ENCODE assay signal across 22 cellular contexts in the genomic region with DNA sequence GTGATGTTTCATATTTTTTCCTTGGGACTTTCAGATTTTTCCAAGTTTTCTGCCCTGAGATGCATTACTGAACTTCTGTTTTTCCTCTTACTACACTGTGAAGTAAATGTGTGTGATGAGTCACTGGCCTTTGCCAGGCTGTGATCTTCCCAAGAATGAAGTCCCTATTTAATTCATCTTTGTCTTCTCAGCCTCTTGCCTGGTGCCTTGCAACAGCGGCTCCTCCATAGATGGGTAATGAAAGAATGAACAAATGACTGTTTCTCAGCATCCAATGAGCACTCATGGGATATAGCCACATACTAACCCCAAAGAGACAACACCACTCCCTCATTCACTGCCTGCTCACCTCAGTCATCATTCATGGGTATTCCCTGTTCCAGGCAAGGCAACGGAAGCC.
DNase-seq lines count a peak whose midpoint lies in the region; ATAC-seq, FAIRE-seq and TF ChIP-seq lines count a peak whose summit lies in the region.
"Had no signal": no experiment of that assay in that cellular context is flagged by ENCODE, and none has a peak within 500 bp of the region (broad histone marks: within the 10 kb centered on the region; RNA-seq: fewer than 3 reads in every experiment).

No MANE protein-coding gene starts in this region.

- H3K4me3 Mint-ChIP-seq in MCF 10A (ENCODE audit: unreplicated experiment): no peak overlapping the region
- H3K4me3 Mint-ChIP-seq: activated naive CD4-positive, alpha-beta T cell treated with anti-CD3 and anti-CD28 coated beads for 36 hours; CD8-positive, alpha-beta memory T cell; effector memory CD8-positive, alpha-beta T cell; stimulated activated naive B cell treated with anti-CD40 and anti-IgM and Interleukin-4, amounts not matched to agents 10 μg/mL and 1 μg/mL and 100 μg/mL, for 72 hours; T-helper 2 cell treated with Interferon-gamma antibody and Interleukin-4, amounts not matched to agents 5 μg/mL and 100 μg/mL, for 36 hours had no signal

- H3K36me3 ChIP-seq in mammary epithelial cell (ENCODE audit: insufficient read depth, low read length): no peaks in the 10 kb centered on the region
- H3K36me3 ChIP-seq: cardiac muscle cell, gastrocnemius medialis, upper lobe of left lung had no signal

- H3K4me1 ChIP-seq in mammary epithelial cell (ENCODE audit: insufficient read depth, low read length): peaks cover 31% of the 10 kb centered on the region

- DNase-seq in mammary epithelial cell (peak; percentile 44), MCF 10A (ENCODE audit: unreplicated experiment) (no peak), RCC 7860 (ENCODE audit: low spot score) (peak; percentile 73), epithelial cell of esophagus (ENCODE audit: low read depth) (peak; percentile 49), urothelium cell line (ENCODE audit: low spot score) (no peak), lower leg skin (ENCODE audit: low spot score in 2 of 2) (no peak)
- DNase-seq: activated naive CD4-positive, alpha-beta T cell treated with anti-CD3 and anti-CD28 coated beads for 36 hours; CD8-positive, alpha-beta memory T cell; effector memory CD8-positive, alpha-beta T cell; gastrocnemius medialis; GOT3; Kasumi-1; NCI-H446 treated with DMSO at 0.1 percent for 48 hours; SIG-M5; stimulated activated naive B cell treated with anti-CD40 and anti-IgM and Interleukin-4, amounts not matched to agents 10 μg/mL and 1 μg/mL and 100 μg/mL, for 72 hours; upper lobe of left lung had no signal

- WGBS in mammary epithelial cell (ENCODE audit: low coverage, missing lambda C conversion rate): 89% methylated on average over 2 of the region's 2 CpGs
- 79 to 92% methylated on average over 2 of the region's 2 CpGs for WGBS in lower leg skin, 2 donors

- no peak overlapping the region for H3K27ac Mint-ChIP-seq in MCF 10A (ENCODE audit: low read depth, unreplicated experiment)
- H3K27ac Mint-ChIP-seq: activated naive CD4-positive, alpha-beta T cell treated with anti-CD3 and anti-CD28 coated beads for 36 hours; effector memory CD8-positive, alpha-beta T cell; stimulated activated naive B cell treated with anti-CD40 and anti-IgM and Interleukin-4, amounts not matched to agents 10 μg/mL and 1 μg/mL and 100 μg/mL, for 72 hours; T-helper 2 cell treated with Interferon-gamma antibody and Interleukin-4, amounts not matched to agents 5 μg/mL and 100 μg/mL, for 36 hours had no signal

- POLR2A ChIA-PET in MCF 10A (lab: Yijun Ruan, JAX): no interaction called here

- no peaks in the 10 kb centered on the region for H3K4me1 Mint-ChIP-seq in MCF 10A (ENCODE audit: insufficient read depth, unreplicated experiment)

- intact Hi-C loops in mammary epithelial cell (cut with micrococcal nuclease): no loop called here
- intact Hi-C loops in MCF 10A (cut with micrococcal nuclease): no loop called here
- intact Hi-C loops in lower leg skin (cut with DNase I; ENCODE audit: low total_unique reads): no loop called here

- no peak overlapping the region for H3K4me3 ChIP-seq in mammary epithelial cell (replicated peaks in 1 of 3; ENCODE audit: insufficient read depth in 1 of 3, low read depth in 2 of 3, low read length in 3 of 3)
- no peak overlapping the region for H3K4me3 ChIP-seq in epithelial cell of esophagus (ENCODE audit: low read length)
- no peak overlapping the region for H3K4me3 ChIP-seq in lower leg skin (ENCODE audit: low read depth, poor library complexity, severe bottlenecking)
- H3K4me3 ChIP-seq: cardiac muscle cell, gastrocnemius medialis, GM12878, upper lobe of left lung had no signal

- TF ChIP-seq POLR2A in lower leg skin (IDR thresholded peaks at IDR 0.05): no peak

- no peak overlapping the region for H3K9ac ChIP-seq in mammary epithelial cell (ENCODE audit: insufficient read depth, low read length)

- FAIRE-seq in RCC 7860 (lab: Jason Lieb, UNC) (peak; percentile 55), urothelium cell line (lab: Jason Lieb, UNC) (peak; percentile 20)
- FAIRE-seq: GM12878 had no signal

- TF ChIP-seq CTCF in mammary epithelial cell (conservative IDR thresholded peaks at IDR 0.05 in 1 of 2, IDR thresholded peaks at IDR 0.05 in 1 of 2; ENCODE audit: extremely low read depth in 1 of 2, insufficient read depth in 1 of 2, low read depth in 1 of 2, low read length in 2 of 2): no peak
- no peak for TF ChIP-seq CTCF in MCF 10A (IDR thresholded peaks at IDR 0.05; ENCODE audit: unreplicated experiment)
- TF ChIP-seq CTCF in epithelial cell of esophagus (IDR thresholded peaks at IDR 0.05; ENCODE audit: insufficient read depth, low read depth, low read length, missing control alignments): no peak
- TF ChIP-seq CTCF in lower leg skin (IDR thresholded peaks at IDR 0.05): no peak

- no peaks in the 10 kb centered on the region for H3K27me3 Mint-ChIP-seq in MCF 10A (ENCODE audit: insufficient read depth, unreplicated experiment)
- H3K27me3 Mint-ChIP-seq: CD8-positive, alpha-beta memory T cell; effector memory CD8-positive, alpha-beta T cell; stimulated activated naive B cell treated with anti-CD40 and anti-IgM and Interleukin-4, amounts not matched to agents 10 μg/mL and 1 μg/mL and 100 μg/mL, for 72 hours had no signal

- H4K20me1 ChIP-seq in mammary epithelial cell (ENCODE audit: insufficient read depth, low read length): no peaks in the 10 kb centered on the region

- dilution Hi-C loops in mammary epithelial cell (cut with HindIII; ENCODE audit: low sequenced_read_pairs): no loop called here

- H3K27ac ChIP-seq in mammary epithelial cell (ENCODE audit: insufficient read depth, low read depth, low read length): no peak overlapping the region
- H3K27ac ChIP-seq: cardiac muscle cell, gastrocnemius medialis, upper lobe of left lung had no signal

- H3K27me3 ChIP-seq in mammary epithelial cell (ENCODE audit: insufficient read depth, low read length): no peaks in the 10 kb centered on the region
- H3K27me3 ChIP-seq: cardiac muscle cell, gastrocnemius medialis, upper lobe of left lung had no signal

- in situ Hi-C loops in mammary epithelial cell (cut with MboI; ENCODE audit: low sequenced_read_pairs in 2 of 2): no loop called here

- no peak overlapping the region for H3K4me2 ChIP-seq in mammary epithelial cell (ENCODE audit: insufficient read depth, low read depth, low read length)

- H3K9me3 Mint-ChIP-seq in MCF 10A (ENCODE audit: unreplicated experiment): no peaks in the 10 kb centered on the region
- H3K9me3 Mint-ChIP-seq: activated naive CD4-positive, alpha-beta T cell treated with anti-CD3 and anti-CD28 coated beads for 36 hours; CD8-positive, alpha-beta memory T cell; effector memory CD8-positive, alpha-beta T cell; stimulated activated naive B cell treated with anti-CD40 and anti-IgM and Interleukin-4, amounts not matched to agents 10 μg/mL and 1 μg/mL and 100 μg/mL, for 72 hours; T-helper 2 cell treated with Interferon-gamma antibody and Interleukin-4, amounts not matched to agents 5 μg/mL and 100 μg/mL, for 36 hours had no signal

- H3K9me3 ChIP-seq in mammary epithelial cell (replicated peaks; ENCODE audit: insufficient read depth, low read length): no peaks in the 10 kb centered on the region
- H3K9me3 ChIP-seq: gastrocnemius medialis, upper lobe of left lung had no signal

- H3K79me2 ChIP-seq in mammary epithelial cell (ENCODE audit: insufficient read depth, low read length): no peaks in the 10 kb centered on the region

- no peak overlapping the region for H2AFZ ChIP-seq in mammary epithelial cell (ENCODE audit: low read depth, low read length)

- no peak for ATAC-seq in GM19351 (IDR thresholded peaks at IDR 0.05; ENCODE audit: unreplicated experiment)
- ATAC-seq in GM18511 (IDR thresholded peaks at IDR 0.05; ENCODE audit: unreplicated experiment): no peak
- ATAC-seq: activated CD4-positive, CD25-positive, alpha-beta regulatory T cell treated with anti-CD3 and anti-CD28 coated beads, Interleukin-2, amount 50 U/mL, for 24 hours; effector memory CD8-positive, alpha-beta T cell; gastrocnemius medialis; GM12878; stimulated activated naive B cell treated with anti-CD40 and anti-IgM and Interleukin-4, amounts not matched to agents 10 μg/mL and 1 μg/mL and 100 μg/mL, for 72 hours had no signal

- BruUV-seq in mammary epithelial cell (replicated peaks; lab: Mats Ljungman, UMichigan): no TSS peak
- BruUV-seq in MCF 10A (replicated peaks; lab: Mats Ljungman, UMichigan): no TSS peak

- no peaks in the 10 kb centered on the region for H3K36me3 Mint-ChIP-seq in MCF 10A (ENCODE audit: insufficient read depth, unreplicated experiment)
- H3K36me3 Mint-ChIP-seq: stimulated activated naive B cell treated with anti-CD40 and anti-IgM and Interleukin-4, amounts not matched to agents 10 μg/mL and 1 μg/mL and 100 μg/mL, for 72 hours had no signal

- CTCF ChIA-PET in mammary epithelial cell (lab: Charles Lee; ENCODE audit: low non-redundant PET) (no interaction called here), MCF 10A (lab: Yijun Ruan, JAX) (no interaction called here)

Comparison
In these comparisons a context has a peak if more than half of its experiments do, and no peak if none do; other contexts are left out.
1. DNase-seq: peak in mammary epithelial cell (single experiment), RCC 7860 (single experiment) and epithelial cell of esophagus (single experiment); none in MCF 10A (single experiment), urothelium cell line (single experiment) and lower leg skin (0 of 2).